Comparison of ENCODE assay signal across 1 cellular context in the genomic region with DNA sequence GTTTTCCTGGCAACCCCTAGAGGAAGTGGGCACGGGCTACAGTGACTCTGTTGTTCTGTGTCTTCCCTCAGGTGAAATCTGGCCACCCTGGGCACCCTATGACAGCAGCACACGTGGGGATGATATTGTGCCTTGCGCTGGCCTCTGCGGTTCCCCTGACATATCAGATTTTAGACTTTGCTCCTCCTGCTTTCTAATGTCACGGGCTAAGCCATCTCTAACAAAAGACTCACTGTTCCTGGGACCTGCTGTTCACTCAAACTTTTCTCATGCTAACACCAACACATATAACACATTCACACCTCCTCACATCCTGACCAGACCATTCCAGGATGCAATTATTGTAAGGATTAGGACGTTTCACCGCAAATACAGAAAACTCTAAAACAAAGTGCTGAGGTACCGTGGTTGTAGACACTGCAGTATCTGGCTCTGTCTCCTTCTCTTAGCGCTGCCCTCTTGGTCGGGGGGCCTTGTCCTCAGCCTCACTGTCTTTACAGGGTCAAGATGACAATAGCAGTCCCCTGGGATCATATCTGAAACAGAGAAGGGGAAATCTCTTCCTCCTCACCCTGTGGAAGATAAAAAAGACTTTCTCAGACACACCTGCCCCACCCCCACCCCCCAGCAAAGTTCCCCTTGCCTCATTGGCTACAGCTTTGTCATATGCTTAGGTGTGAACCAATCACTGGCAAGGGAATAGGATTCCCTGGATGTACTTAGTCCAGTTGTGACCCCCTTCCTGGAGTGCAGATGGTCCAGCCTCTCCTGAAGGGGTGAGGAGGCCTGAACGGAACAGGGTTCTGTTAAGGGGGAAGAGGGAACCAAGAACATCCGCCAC.
TF ChIP-seq lines count a peak whose summit lies in the region.

No MANE protein-coding gene starts in this region.

TF ChIP-seq in HepG2, 621 proteins besides CTCF, POLR2A, EP300 and RAD21 (continued from another document and continues in another):
- TF ChIP-seq, protein P1, sequence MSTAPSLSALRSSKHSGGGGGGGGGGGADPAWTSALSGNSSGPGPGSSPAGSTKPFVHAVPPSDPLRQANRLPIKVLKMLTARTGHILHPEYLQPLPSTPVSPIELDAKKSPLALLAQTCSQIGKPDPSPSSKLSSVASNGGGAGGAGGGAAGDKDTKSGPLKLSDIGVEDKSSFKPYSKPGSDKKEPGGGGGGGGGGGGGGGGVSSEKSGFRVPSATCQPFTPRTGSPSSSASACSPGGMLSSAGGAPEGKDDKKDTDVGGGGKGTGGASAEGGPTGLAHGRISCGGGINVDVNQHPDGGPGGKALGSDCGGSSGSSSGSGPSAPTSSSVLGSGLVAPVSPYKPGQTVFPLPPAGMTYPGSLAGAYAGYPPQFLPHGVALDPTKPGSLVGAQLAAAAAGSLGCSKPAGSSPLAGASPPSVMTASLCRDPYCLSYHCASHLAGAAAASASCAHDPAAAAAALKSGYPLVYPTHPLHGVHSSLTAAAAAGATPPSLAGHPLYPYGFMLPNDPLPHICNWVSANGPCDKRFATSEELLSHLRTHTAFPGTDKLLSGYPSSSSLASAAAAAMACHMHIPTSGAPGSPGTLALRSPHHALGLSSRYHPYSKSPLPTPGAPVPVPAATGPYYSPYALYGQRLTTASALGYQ (CRISPR knock-in tag; IDR thresholded peaks at IDR 0.05), result peak; percentile 26; the same call in 1 of the 2 replicates
- TF ChIP-seq MBNL3 (CRISPR knock-in tag; conservative IDR thresholded peaks at IDR 0.05) (no peak), ZFX (CRISPR knock-in tag; IDR thresholded peaks at IDR 0.05; ENCODE audit: low read depth) (peak; percentile 32; the same call in 1 of the 2 replicates), ARNT (IDR thresholded peaks at IDR 0.05) (no peak), JDP2 (CRISPR knock-in tag; IDR thresholded peaks at IDR 0.05; ENCODE audit: borderline replicate concordance) (no peak), ZNF34 (CRISPR knock-in tag; IDR thresholded peaks at IDR 0.05; ENCODE audit: borderline replicate concordance) (no peak), GABPB1 (CRISPR knock-in tag; IDR thresholded peaks at IDR 0.05) (peak; percentile 52; the same call in 1 of the 2 replicates), ZNF234 (CRISPR knock-in tag; conservative IDR thresholded peaks at IDR 0.05) (no peak), JUN (CRISPR knock-in tag; IDR thresholded peaks at IDR 0.05) (peak; percentile 72; the same call in 1 of the 2 replicates), MYNN (CRISPR knock-in tag; IDR thresholded peaks at IDR 0.05; ENCODE audit: low read depth) (no peak), LCORL (IDR thresholded peaks at IDR 0.05) (0 out of 2 replicates have a peak, but pooled peaks have one; percentile 10), LCORL (CRISPR knock-in tag; IDR thresholded peaks at IDR 0.05) (peak; percentile 53; the same call in 1 of the 2 replicates), HNF4G (IDR thresholded peaks at IDR 0.05; ENCODE audit: borderline replicate concordance, low read depth, low read length) (peak; percentile 84), HNF4G (CRISPR knock-in tag; IDR thresholded peaks at IDR 0.05; ENCODE audit: borderline replicate concordance, low read depth) (peak; percentile 80; the same call in 1 of the 2 replicates), ZNF451 (CRISPR knock-in tag; IDR thresholded peaks at IDR 0.05) (no peak), KAT7 (CRISPR knock-in tag; IDR thresholded peaks at IDR 0.05; ENCODE audit: borderline replicate concordance) (peak; percentile 79; the same call in 1 of the 2 replicates), RAD51 (IDR thresholded peaks at IDR 0.05; ENCODE audit: borderline replicate concordance) (no peak), ZNF33B (CRISPR knock-in tag; IDR thresholded peaks at IDR 0.05) (no peak), MTF2 (CRISPR knock-in tag; IDR thresholded peaks at IDR 0.05; ENCODE audit: borderline replicate concordance) (no peak), ZNF382 (CRISPR knock-in tag; IDR thresholded peaks at IDR 0.05; ENCODE audit: borderline replicate concordance) (no peak), SP1 (IDR thresholded peaks at IDR 0.05) (no peak), SP1 (CRISPR knock-in tag; IDR thresholded peaks at IDR 0.05) (no peak), MAFF (IDR thresholded peaks at IDR 0.05; ENCODE audit: low read depth, low read length) (no peak), EED (CRISPR knock-in tag; IDR thresholded peaks at IDR 0.05) (no peak), ZNF768 (CRISPR knock-in tag; IDR thresholded peaks at IDR 0.05) (no peak), SALL1 (CRISPR knock-in tag; IDR thresholded peaks at IDR 0.05) (peak; percentile 96), ZNF367 (CRISPR knock-in tag; IDR thresholded peaks at IDR 0.05; ENCODE audit: borderline replicate concordance) (no peak), FOXM1 (CRISPR knock-in tag; IDR thresholded peaks at IDR 0.05) (no peak), POLR2G (IDR thresholded peaks at IDR 0.05; ENCODE audit: low read depth, low read length) (no peak), JUND (CRISPR knock-in tag; IDR thresholded peaks at IDR 0.05) (no peak), XBP1 (CRISPR knock-in tag; IDR thresholded peaks at IDR 0.05) (no peak), CHCHD3 (CRISPR knock-in tag; IDR thresholded peaks at IDR 0.05) (no peak), CAMTA2 (CRISPR knock-in tag; IDR thresholded peaks at IDR 0.05; ENCODE audit: borderline replicate concordance) (no peak), ZNF652 (CRISPR knock-in tag; IDR thresholded peaks at IDR 0.05; ENCODE audit: borderline replicate concordance, low read depth) (no peak; the same call in 1 of the 2 replicates)
- TF ChIP-seq, protein P2, sequence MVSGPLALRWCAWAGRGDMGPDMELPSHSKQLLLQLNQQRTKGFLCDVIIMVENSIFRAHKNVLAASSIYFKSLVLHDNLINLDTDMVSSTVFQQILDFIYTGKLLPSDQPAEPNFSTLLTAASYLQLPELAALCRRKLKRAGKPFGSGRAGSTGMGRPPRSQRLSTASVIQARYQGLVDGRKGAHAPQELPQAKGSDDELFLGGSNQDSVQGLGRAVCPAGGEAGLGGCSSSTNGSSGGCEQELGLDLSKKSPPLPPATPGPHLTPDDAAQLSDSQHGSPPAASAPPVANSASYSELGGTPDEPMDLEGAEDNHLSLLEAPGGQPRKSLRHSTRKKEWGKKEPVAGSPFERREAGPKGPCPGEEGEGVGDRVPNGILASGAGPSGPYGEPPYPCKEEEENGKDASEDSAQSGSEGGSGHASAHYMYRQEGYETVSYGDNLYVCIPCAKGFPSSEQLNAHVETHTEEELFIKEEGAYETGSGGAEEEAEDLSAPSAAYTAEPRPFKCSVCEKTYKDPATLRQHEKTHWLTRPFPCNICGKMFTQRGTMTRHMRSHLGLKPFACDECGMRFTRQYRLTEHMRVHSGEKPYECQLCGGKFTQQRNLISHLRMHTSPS (CRISPR knock-in tag; IDR thresholded peaks at IDR 0.05; ENCODE audit: low read depth), result peak; percentile 72; the same call in 1 of the 2 replicates
- TF ChIP-seq, protein P3, sequence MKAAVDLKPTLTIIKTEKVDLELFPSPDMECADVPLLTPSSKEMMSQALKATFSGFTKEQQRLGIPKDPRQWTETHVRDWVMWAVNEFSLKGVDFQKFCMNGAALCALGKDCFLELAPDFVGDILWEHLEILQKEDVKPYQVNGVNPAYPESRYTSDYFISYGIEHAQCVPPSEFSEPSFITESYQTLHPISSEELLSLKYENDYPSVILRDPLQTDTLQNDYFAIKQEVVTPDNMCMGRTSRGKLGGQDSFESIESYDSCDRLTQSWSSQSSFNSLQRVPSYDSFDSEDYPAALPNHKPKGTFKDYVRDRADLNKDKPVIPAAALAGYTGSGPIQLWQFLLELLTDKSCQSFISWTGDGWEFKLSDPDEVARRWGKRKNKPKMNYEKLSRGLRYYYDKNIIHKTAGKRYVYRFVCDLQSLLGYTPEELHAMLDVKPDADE (CRISPR knock-in tag; IDR thresholded peaks at IDR 0.05), result no peak
- TF ChIP-seq, protein P4, sequence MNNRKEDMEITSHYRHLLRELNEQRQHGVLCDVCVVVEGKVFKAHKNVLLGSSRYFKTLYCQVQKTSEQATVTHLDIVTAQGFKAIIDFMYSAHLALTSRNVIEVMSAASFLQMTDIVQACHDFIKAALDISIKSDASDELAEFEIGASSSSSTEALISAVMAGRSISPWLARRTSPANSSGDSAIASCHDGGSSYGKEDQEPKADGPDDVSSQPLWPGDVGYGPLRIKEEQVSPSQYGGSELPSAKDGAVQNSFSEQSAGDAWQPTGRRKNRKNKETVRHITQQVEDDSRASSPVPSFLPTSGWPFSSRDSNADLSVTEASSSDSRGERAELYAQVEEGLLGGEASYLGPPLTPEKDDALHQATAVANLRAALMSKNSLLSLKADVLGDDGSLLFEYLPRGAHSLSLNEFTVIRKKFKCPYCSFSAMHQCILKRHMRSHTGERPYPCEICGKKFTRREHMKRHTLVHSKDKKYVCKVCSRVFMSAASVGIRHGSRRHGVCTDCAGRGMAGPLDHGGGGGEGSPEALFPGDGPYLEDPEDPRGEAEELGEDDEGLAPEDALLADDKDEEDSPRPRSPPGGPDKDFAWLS (CRISPR knock-in tag; IDR thresholded peaks at IDR 0.05; ENCODE audit: borderline replicate concordance), result no peak
- TF ChIP-seq, protein P5, sequence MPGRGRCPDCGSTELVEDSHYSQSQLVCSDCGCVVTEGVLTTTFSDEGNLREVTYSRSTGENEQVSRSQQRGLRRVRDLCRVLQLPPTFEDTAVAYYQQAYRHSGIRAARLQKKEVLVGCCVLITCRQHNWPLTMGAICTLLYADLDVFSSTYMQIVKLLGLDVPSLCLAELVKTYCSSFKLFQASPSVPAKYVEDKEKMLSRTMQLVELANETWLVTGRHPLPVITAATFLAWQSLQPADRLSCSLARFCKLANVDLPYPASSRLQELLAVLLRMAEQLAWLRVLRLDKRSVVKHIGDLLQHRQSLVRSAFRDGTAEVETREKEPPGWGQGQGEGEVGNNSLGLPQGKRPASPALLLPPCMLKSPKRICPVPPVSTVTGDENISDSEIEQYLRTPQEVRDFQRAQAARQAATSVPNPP (CRISPR knock-in tag; IDR thresholded peaks at IDR 0.05), result no peak
- TF ChIP-seq, protein P6, sequence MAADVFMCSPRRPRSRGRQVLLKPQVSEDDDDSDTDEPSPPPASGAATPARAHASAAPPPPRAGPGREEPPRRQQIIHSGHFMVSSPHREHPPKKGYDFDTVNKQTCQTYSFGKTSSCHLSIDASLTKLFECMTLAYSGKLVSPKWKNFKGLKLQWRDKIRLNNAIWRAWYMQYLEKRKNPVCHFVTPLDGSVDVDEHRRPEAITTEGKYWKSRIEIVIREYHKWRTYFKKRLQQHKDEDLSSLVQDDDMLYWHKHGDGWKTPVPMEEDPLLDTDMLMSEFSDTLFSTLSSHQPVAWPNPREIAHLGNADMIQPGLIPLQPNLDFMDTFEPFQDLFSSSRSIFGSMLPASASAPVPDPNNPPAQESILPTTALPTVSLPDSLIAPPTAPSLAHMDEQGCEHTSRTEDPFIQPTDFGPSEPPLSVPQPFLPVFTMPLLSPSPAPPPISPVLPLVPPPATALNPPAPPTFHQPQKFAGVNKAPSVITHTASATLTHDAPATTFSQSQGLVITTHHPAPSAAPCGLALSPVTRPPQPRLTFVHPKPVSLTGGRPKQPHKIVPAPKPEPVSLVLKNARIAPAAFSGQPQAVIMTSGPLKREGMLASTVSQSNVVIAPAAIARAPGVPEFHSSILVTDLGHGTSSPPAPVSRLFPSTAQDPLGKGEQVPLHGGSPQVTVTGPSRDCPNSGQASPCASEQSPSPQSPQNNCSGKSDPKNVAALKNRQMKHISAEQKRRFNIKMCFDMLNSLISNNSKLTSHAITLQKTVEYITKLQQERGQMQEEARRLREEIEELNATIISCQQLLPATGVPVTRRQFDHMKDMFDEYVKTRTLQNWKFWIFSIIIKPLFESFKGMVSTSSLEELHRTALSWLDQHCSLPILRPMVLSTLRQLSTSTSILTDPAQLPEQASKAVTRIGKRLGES (CRISPR knock-in tag; IDR thresholded peaks at IDR 0.05; ENCODE audit: borderline replicate concordance), result no peak
- TF ChIP-seq, protein P7, sequence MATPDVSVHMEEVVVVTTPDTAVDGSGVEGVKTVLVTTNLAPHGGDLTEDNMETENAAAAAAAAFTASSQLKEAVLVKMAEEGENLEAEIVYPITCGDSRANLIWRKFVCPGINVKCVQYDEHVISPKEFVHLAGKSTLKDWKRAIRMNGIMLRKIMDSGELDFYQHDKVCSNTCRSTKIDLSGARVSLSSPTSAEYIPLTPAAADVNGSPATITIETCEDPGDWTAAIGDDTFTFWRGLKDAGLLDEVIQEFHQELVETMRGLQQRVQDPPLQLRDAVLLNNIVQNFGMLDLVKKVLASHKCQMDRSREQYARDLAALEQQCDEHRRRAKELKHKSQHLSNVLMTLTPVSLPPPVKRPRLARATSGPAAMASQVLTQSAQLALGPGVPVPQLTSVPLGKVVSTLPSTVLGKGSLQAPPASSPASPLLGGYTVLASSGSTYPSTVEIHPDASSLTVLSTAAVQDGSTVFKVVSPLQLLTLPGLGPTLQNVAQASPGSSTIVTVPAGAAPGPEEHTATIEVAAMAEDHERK (CRISPR knock-in tag; IDR thresholded peaks at IDR 0.05; ENCODE audit: low read depth), result no peak
- TF ChIP-seq, protein P8, sequence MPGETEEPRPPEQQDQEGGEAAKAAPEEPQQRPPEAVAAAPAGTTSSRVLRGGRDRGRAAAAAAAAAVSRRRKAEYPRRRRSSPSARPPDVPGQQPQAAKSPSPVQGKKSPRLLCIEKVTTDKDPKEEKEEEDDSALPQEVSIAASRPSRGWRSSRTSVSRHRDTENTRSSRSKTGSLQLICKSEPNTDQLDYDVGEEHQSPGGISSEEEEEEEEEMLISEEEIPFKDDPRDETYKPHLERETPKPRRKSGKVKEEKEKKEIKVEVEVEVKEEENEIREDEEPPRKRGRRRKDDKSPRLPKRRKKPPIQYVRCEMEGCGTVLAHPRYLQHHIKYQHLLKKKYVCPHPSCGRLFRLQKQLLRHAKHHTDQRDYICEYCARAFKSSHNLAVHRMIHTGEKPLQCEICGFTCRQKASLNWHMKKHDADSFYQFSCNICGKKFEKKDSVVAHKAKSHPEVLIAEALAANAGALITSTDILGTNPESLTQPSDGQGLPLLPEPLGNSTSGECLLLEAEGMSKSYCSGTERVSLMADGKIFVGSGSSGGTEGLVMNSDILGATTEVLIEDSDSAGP (CRISPR knock-in tag; IDR thresholded peaks at IDR 0.05; ENCODE audit: borderline replicate concordance), result no peak
- TF ChIP-seq, protein P9, sequence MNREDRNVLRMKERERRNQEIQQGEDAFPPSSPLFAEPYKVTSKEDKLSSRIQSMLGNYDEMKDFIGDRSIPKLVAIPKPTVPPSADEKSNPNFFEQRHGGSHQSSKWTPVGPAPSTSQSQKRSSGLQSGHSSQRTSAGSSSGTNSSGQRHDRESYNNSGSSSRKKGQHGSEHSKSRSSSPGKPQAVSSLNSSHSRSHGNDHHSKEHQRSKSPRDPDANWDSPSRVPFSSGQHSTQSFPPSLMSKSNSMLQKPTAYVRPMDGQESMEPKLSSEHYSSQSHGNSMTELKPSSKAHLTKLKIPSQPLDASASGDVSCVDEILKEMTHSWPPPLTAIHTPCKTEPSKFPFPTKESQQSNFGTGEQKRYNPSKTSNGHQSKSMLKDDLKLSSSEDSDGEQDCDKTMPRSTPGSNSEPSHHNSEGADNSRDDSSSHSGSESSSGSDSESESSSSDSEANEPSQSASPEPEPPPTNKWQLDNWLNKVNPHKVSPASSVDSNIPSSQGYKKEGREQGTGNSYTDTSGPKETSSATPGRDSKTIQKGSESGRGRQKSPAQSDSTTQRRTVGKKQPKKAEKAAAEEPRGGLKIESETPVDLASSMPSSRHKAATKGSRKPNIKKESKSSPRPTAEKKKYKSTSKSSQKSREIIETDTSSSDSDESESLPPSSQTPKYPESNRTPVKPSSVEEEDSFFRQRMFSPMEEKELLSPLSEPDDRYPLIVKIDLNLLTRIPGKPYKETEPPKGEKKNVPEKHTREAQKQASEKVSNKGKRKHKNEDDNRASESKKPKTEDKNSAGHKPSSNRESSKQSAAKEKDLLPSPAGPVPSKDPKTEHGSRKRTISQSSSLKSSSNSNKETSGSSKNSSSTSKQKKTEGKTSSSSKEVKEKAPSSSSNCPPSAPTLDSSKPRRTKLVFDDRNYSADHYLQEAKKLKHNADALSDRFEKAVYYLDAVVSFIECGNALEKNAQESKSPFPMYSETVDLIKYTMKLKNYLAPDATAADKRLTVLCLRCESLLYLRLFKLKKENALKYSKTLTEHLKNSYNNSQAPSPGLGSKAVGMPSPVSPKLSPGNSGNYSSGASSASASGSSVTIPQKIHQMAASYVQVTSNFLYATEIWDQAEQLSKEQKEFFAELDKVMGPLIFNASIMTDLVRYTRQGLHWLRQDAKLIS (CRISPR knock-in tag; IDR thresholded peaks at IDR 0.05), result no peak
